Comparison of ENCODE assay signal across 8 cellular contexts in the genomic region with DNA sequence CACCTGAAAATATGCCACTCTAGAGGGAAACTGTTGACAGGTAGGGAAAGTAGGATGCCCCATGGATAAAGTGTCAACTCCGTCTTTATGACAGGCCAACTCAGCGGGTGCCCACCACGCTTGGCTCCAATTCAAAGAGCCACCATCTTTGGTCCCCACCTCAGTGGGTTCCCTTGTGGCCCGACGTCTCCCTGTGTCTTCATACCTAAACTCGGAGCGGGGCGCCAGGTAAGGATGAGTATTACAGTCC. TPM values are rescaled to one million over a fixed set of nuclear protein-coding genes. Genes with fewer than 3 reads are reported as not detected.
DNase-seq lines count a peak whose midpoint lies in the region; ATAC-seq and TF ChIP-seq lines count a peak whose summit lies in the region.

No MANE protein-coding gene starts in this region.

- H3K27me3 ChIP-seq in A673 (replicated peaks; ENCODE audit: insufficient read depth, low read depth, low read length, poor library complexity) (no peaks in the 10 kb centered on the region), muscle layer of duodenum (ENCODE audit: low read depth, low read length) (no peaks in the 10 kb centered on the region)

- H3K36me3 ChIP-seq in A673 (ENCODE audit: insufficient read depth, low read length, poor library complexity, severe bottlenecking) (peaks cover 38% of the 10 kb centered on the region), muscle layer of duodenum (ENCODE audit: control insufficient read depth in 1 of 2, insufficient read depth in 2 of 2, low read length in 2 of 2) (peaks cover 27 to 34% of the 10 kb centered on the region in 2 donors)

- H3K4me1 Mint-ChIP-seq in IgD-negative memory B cell (peaks cover 38 to 42% (median 42%) of the 10 kb centered on the region in 3 donors), chondrocyte (ENCODE audit: low read depth) (peaks cover 36% of the 10 kb centered on the region)

- DNase-seq in A673 (ENCODE audit: low spot score) (no peak), chondrocyte (ENCODE audit: low spot score) (no peak), DMS153 treated with DMSO at 0.1 percent for 48 hours (lab: John Stamatoyannopoulos, UW; ENCODE audit: unreplicated experiment) (no peak)
- DNase-seq in stimulated activated CD4-positive, alpha-beta T cell treated with anti-CD3 and anti-CD28 coated beads, Interleukin-2, amount 100 ng/mL, for 48 hours, result no peak

- intact Hi-C loops in A673 (cut with micrococcal nuclease; ENCODE audit: unreplicated experiment), result loop anchor here (1.0 to 2.0 kb wide), 2 partner anchors 26 to 100 kb away; a partner anchor contains a TSS

- H3K27me3 Mint-ChIP-seq in IgD-negative memory B cell (no peaks in the 10 kb centered on the region), chondrocyte (ENCODE audit: low read depth) (no peaks in the 10 kb centered on the region)

- peak overlapping the region; percentile 93 to 99 (median 98) for H3K27ac Mint-ChIP-seq in IgD-negative memory B cell
- H3K27ac Mint-ChIP-seq in chondrocyte (ENCODE audit: unreplicated experiment), result peak overlapping the region; percentile 100

- no TSS peak for BruUV-seq in A673 (replicated peaks; lab: Mats Ljungman, UMichigan)

- H3K4me1 ChIP-seq in A673 (ENCODE audit: insufficient read depth, low read length, poor library complexity, severe bottlenecking) (peaks cover 19% of the 10 kb centered on the region), muscle layer of duodenum (ENCODE audit: control insufficient read depth in 1 of 2, insufficient read depth in 2 of 2, low read length in 2 of 2) (peaks cover 11 to 23% of the 10 kb centered on the region in 2 donors)

- H3K9me3 ChIP-seq in A673 (ENCODE audit: low read depth, low read length, poor library complexity, severe bottlenecking) (no peaks in the 10 kb centered on the region), muscle layer of duodenum (ENCODE audit: control insufficient read depth in 1 of 2, low read length in 2 of 2) (no peaks in the 10 kb centered on the region)

- H3K27ac ChIP-seq in A673 (ENCODE audit: low read depth, low read length, poor library complexity, severe bottlenecking) (peak overlapping the region; percentile 94), muscle layer of duodenum (ENCODE audit: low read length) (peak overlapping the region; percentile 78)

- CTCF ChIA-PET in A673 (lab: Charles Lee), result interaction anchor here (0.6 to 0.8 kb wide), 2 partner anchors 38 to 682 kb away, joined by 3 to 5 read pairs; no protein-coding TSS in a partner anchor

- H3K4me3 Mint-ChIP-seq in IgD-negative memory B cell, result peak overlapping the region; percentile 89 to 99 (median 98)
- peak overlapping the region; percentile 98 for H3K4me3 Mint-ChIP-seq in chondrocyte (ENCODE audit: unreplicated experiment)

- H3K9me3 Mint-ChIP-seq in IgD-negative memory B cell (no peaks in the 10 kb centered on the region), chondrocyte (ENCODE audit: low read depth) (no peaks in the 10 kb centered on the region)

- TF ChIP-seq CTCF in A673 (conservative IDR thresholded peaks at IDR 0.05; ENCODE audit: low read depth, low read length) (no peak), chondrocyte (IDR thresholded peaks at IDR 0.05) (no peak)

- H3K4me3 ChIP-seq in A673 (ENCODE audit: low read depth, low read length, poor library complexity, severe bottlenecking) (peak overlapping the region; percentile 50), muscle layer of duodenum (ENCODE audit: low read depth in 1 of 2, low read length in 2 of 2) (peak overlapping the region; percentile 57 to 76)

- ATAC-seq in GM21360 (IDR thresholded peaks at IDR 0.05; ENCODE audit: unreplicated experiment) (no peak), HG02981 (IDR thresholded peaks at IDR 0.05; ENCODE audit: unreplicated experiment) (no peak)

- peaks cover 7% of the 10 kb centered on the region for H3K36me3 Mint-ChIP-seq in IgD-negative memory B cell
- H3K36me3 Mint-ChIP-seq in chondrocyte (ENCODE audit: low read depth), result peaks cover 33% of the 10 kb centered on the region

- POLR2A ChIA-PET in A673 (lab: Charles Lee; ENCODE audit: low non-redundant PET), result interaction anchor here (0.6 to 1.0 kb wide), 3 partner anchors 28 to 165 kb away, joined by 3 to 4 read pairs (median 3); no protein-coding TSS in a partner anchor

RNA-seq across cellular contexts. Expression of a gene that starts 0.3 kb away (rescaled TPM):
- 52.9 and 53.4 TPM in 2 replicates for total RNA-seq in A673 (2021)
- 4.6 TPM for polyA plus RNA-seq in IgD-negative memory B cell
- total RNA-seq in chondrocyte, result 25.5 to 33.5 TPM (median 33.1 TPM) in 3 replicates

RNA-seq across cellular contexts. Expression of a gene that starts 3.3 kb away (rescaled TPM):
- total RNA-seq in A673 (2021) (1,864 and 1,936 TPM in 2 replicates), chondrocyte (681 to 975 TPM (median 692 TPM) in 3 replicates)
- polyA plus RNA-seq in IgD-negative memory B cell, result 156 TPM

RNA-seq across cellular contexts. Expression of a gene that starts 25.7 kb away (rescaled TPM):
- 116 and 120 TPM in 2 replicates for total RNA-seq in A673 (2021)
- polyA plus RNA-seq in IgD-negative memory B cell, result 97.3 TPM
- 66.8 to 72.7 TPM (median 69.1 TPM) in 3 replicates for total RNA-seq in chondrocyte

RNA-seq across cellular contexts. Expression of a gene that starts 26.0 kb away (rescaled TPM):
- total RNA-seq in A673 (2021), result 49.8 and 54.4 TPM in 2 replicates
- polyA plus RNA-seq in IgD-negative memory B cell, result 56.1 TPM
- total RNA-seq in chondrocyte, result 18.6 to 26.3 TPM (median 20.0 TPM) in 3 replicates

RNA-seq across cellular contexts. Expression of a gene that starts 27.5 kb away (rescaled TPM):
- total RNA-seq in A673 (2021) (33.5 and 34.6 TPM in 2 replicates), chondrocyte (332 to 354 TPM (median 333 TPM) in 3 replicates)
- 0.73 TPM for polyA plus RNA-seq in IgD-negative memory B cell
